Comparison of ENCODE assay signal across 18 cellular contexts in genomic region chr2:2898744-2899143, GRCh38.
"Had no signal": no experiment of that assay in that cellular context is flagged by ENCODE, and none has a peak within 500 bp of the region (broad histone marks: within the 10 kb centered on the region; RNA-seq: fewer than 3 reads in every experiment).

No MANE protein-coding gene starts in this region.

- ATAC-seq: activated CD8-positive, alpha-beta T cell treated with anti-CD3 and anti-CD28 coated beads, Interleukin-2, amount 10 ng/mL, durations not matched to agents 7 days and 5 days; activated naive CD8-positive, alpha-beta T cell treated with anti-CD3 and anti-CD28 coated beads, Interleukin-2, amount 50 U/mL, for 24 hours; activated T-helper 17 cell treated with anti-CD3 and anti-CD28 coated beads, Interleukin-2, amount 50 U/mL, for 72 hours; heart right ventricle; left lobe of liver; natural killer cell treated with Interleukin-12 subunit alpha and Interleukin-12 subunit beta and Interleukin-15 and Interleukin-18, amount 100 ng/mL, for 72 hours; pancreas; psoas muscle had no signal

- DNase-seq: activated CD4-positive, alpha-beta T cell treated with anti-CD3 and anti-CD28 coated beads, Interleukin-2, amount 10 ng/mL, durations not matched to agents 7 days and 5 days; activated CD4-positive, CD25-positive, alpha-beta regulatory T cell treated with anti-CD3 and anti-CD28 coated beads, Interleukin-2, amount 50 U/mL, for 72 hours; activated CD8-positive, alpha-beta T cell treated with anti-CD3 and anti-CD28 coated beads, Interleukin-2, amount 10 ng/mL, durations not matched to agents 7 days and 5 days; activated naive CD4-positive, alpha-beta T cell treated with anti-CD3 and anti-CD28 coated beads for 36 hours; activated naive CD8-positive, alpha-beta T cell treated with anti-CD3 and anti-CD28 coated beads, Interleukin-2, amount 50 U/mL, for 24 hours; activated T-cell treated with anti-CD3 and anti-CD28 coated beads, Interleukin-2, amount 50 U/mL, for 24 hours; cerebellar nuclear complex; cortex of kidney; heart right ventricle; pancreas; psoas muscle; stimulated activated CD4-positive, alpha-beta T cell treated with anti-CD3 and anti-CD28 coated beads, Interleukin-4, amount 100 ng/mL, for 4 hours; T-helper 1 cell; WERI-Rb-1 had no signal

- FAIRE-seq: pancreas, TTC549 had no signal
